11 cellular contexts compared by ENCODE assay signal in the genomic region with DNA sequence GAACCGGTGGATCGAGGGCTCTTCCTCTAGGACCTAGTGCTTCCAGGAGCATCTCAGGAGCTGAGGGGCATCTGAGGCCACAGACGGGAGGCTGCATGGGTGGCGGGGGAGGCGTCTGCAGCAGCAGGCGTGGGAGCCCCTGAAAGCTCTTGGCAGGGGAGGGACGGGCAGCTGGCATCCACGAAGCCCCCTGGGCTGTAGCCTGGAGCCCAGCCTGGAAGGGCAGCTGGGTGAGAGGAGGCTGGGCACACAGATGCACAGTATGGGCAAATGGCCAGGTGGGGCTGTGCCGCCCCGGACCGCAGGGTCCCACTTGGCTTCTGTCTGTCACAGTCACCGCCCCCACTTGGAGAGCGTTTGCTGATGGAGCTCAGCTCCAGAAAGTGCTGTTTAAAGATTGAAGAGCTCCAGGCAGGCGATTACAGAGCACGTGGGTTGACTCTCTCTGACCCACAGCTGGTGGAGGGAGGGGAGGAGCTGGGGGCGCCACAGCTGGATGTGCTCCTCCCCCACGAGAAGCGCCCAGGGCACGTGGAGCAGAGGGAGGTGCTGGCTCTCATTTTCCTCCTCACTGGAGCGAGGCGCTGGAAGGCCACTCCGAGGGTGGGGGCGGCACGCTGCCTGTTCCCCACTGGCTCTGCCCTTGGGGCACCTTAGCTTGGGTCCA.
DNase-seq lines count a peak whose midpoint lies in the region; ATAC-seq and TF ChIP-seq lines count a peak whose summit lies in the region.
"Had no signal": no experiment of that assay in that cellular context is flagged by ENCODE, and none has a peak within 500 bp of the region (broad histone marks: within the 10 kb centered on the region; RNA-seq: fewer than 3 reads in every experiment).

No MANE protein-coding gene starts in this region.

- DNase-seq in Caki2 (ENCODE audit: low read depth), result peak; percentile 28
- peak; percentile 100 for DNase-seq in NCI-H1694 (lab: John Stamatoyannopoulos, UW)
- peak in 37 of 58 donors; percentile 20 to 79 (median 46) for DNase-seq in anterior cingulate cortex (lab: John Stamatoyannopoulos, UW)
- peak; percentile 49 for DNase-seq in neural progenitor cell (ENCODE audit: low spot score)
- DNase-seq in activated CD4-positive, alpha-beta T cell treated with anti-CD3 and anti-CD28 coated beads, Interleukin-2, amount 50 U/mL, for 48 hours, result no peak
- no peak for DNase-seq in GM20000 (ENCODE audit: low spot score)
- DNase-seq: Caco-2, GOT3, NCI-H1048 had no signal

- H3K27me3 Mint-ChIP-seq in neural progenitor cell (ENCODE audit: insufficient read depth, low read depth), result peaks cover 4% of the 10 kb centered on the region

- no peak overlapping the region for H3K9ac ChIP-seq in neural progenitor cell

- H3K27ac ChIP-seq in neural progenitor cell, result no peak overlapping the region

- ATAC-seq in HG03139 (IDR thresholded peaks at IDR 0.05; ENCODE audit: unreplicated experiment) (no peak), HG03565 (IDR thresholded peaks at IDR 0.05; ENCODE audit: unreplicated experiment) (no peak)

- H3K27ac Mint-ChIP-seq in neural progenitor cell, result no peak overlapping the region

- H3K4me1 Mint-ChIP-seq in neural progenitor cell, result peaks cover 41% of the 10 kb centered on the region

- H3K9me3 Mint-ChIP-seq in neural progenitor cell, result no peaks in the 10 kb centered on the region

- H3K36me3 ChIP-seq in neural progenitor cell, result no peaks in the 10 kb centered on the region

- H3K79me2 ChIP-seq in neural progenitor cell (ENCODE audit: low read depth), result no peaks in the 10 kb centered on the region

- H3F3A ChIP-seq in neural progenitor cell (ENCODE audit: low read depth), result peaks cover 6% of the 10 kb centered on the region

- TF ChIP-seq CTCF in neural progenitor cell (IDR thresholded peaks at IDR 0.05), result no peak
- no peak for TF ChIP-seq CTCF in GM20000 (IDR thresholded peaks at IDR 0.05; ENCODE audit: extremely low read depth, missing control alignments)

- in situ Hi-C loops in Caki2 (cut with HindIII; ENCODE audit: low pct_unique_long_range_greater_than_20kb, low sequenced_read_pairs), result no loop called here

- H3K4me3 Mint-ChIP-seq in neural progenitor cell, result no peak overlapping the region

- no peaks in the 10 kb centered on the region for H3K27me3 ChIP-seq in neural progenitor cell

- no peaks in the 10 kb centered on the region for H3K9me3 ChIP-seq in neural progenitor cell (ENCODE audit: low read depth)
- H3K9me3 ChIP-seq: Caco-2 had no signal

- H3K36me3 Mint-ChIP-seq in neural progenitor cell, result no peaks in the 10 kb centered on the region

- H2AFZ ChIP-seq in neural progenitor cell (replicated peaks), result no peak overlapping the region

- peaks cover 41% of the 10 kb centered on the region for H3K4me1 ChIP-seq in neural progenitor cell
- H3K4me1 ChIP-seq: Caco-2 had no signal

- no peak overlapping the region for H3K4me3 ChIP-seq in neural progenitor cell

- no peaks in the 10 kb centered on the region for H4K20me1 ChIP-seq in neural progenitor cell (ENCODE audit: low read depth)

- no peak overlapping the region for H3K4me2 ChIP-seq in neural progenitor cell

Comparison
In these comparisons a context has a peak if more than half of its experiments do, and no peak if none do; other contexts are left out.
1. DNase-seq: peak in Caki2 (single experiment), NCI-H1694 (single experiment), anterior cingulate cortex (37 of 58) and neural progenitor cell (single experiment); none in activated CD4-positive, alpha-beta T cell treated with anti-CD3 and anti-CD28 coated beads, Interleukin-2, amount 50 U/mL, for 48 hours (0 of 2) and GM20000 (single experiment).